In the genomic region with DNA sequence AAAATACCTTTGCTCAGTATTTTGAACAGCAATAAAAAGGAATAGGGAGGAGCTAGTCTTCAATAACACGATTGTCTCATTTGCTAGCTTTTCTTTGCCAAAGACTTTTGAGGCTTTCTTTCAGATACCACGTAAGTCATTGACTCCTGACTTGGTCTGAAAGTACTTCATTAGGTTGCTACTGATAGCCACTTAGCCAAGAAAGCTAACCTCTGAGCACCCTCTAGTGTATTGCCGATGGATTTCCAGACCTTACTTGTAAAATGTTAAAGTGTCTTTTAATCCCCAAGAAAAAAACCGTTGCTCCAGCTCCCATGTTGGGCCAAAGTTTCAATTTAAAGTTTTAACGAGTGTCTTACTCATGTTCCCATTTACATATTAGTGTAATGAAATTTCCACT, we compare ENCODE assay signal across 16 cellular contexts.
DNase-seq lines count a peak whose midpoint lies in the region; TF ChIP-seq lines count a peak whose summit lies in the region.
"Had no signal": no experiment of that assay in that cellular context is flagged by ENCODE, and none has a peak within 500 bp of the region (broad histone marks: within the 10 kb centered on the region; RNA-seq: fewer than 3 reads in every experiment).

No MANE protein-coding gene starts in this region.

- H3K9me3 Mint-ChIP-seq in activated CD4-positive, alpha-beta T cell treated with anti-CD3 and anti-CD28 coated beads, Interleukin-2, amount 10 ng/mL, durations not matched to agents 24 days and 14 days = no peaks in the 10 kb centered on the region
- H3K9me3 Mint-ChIP-seq: dendritic cell treated with granulocyte-macrophage colony-stimulating factor and Interleukin-4, amounts not matched to agents 40 ng/mL and 50 ng/mL, for 4 days; stimulated activated naive CD8-positive, alpha-beta T cell treated with anti-CD3 and anti-CD28 coated beads, Interleukin-15, amount 100 ng/mL, for 72 hours had no signal

- 0 out of 2 replicates have a peak overlapping the region, but pooled peaks have one; percentile 1 for H2AFZ ChIP-seq in OCI-LY3 (ENCODE audit: low read depth, low read length)
- H2AFZ ChIP-seq in fibroblast of lung (ENCODE audit: low read length) = no peak overlapping the region

- TF ChIP-seq CTCF in OCI-LY3 (IDR thresholded peaks at IDR 0.05; ENCODE audit: low read depth, low read length) (peak; percentile 44), fibroblast of lung (conservative IDR thresholded peaks at IDR 0.05 in 1 of 2, IDR thresholded peaks at IDR 0.05 in 1 of 2; ENCODE audit: low read depth in 1 of 2, low read length in 2 of 2) (no peak), transverse colon (IDR thresholded peaks at IDR 0.05) (peak in 4 of 5 experiments; percentile 5 to 24 (median 10))

- intact Hi-C loops in activated CD4-positive, alpha-beta T cell treated with anti-CD3 and anti-CD28 coated beads, Interleukin-2, amount 10 ng/mL, durations not matched to agents 24 days and 14 days (cut with micrococcal nuclease) = no loop called here
- intact Hi-C loops in transverse colon (cut with DNase I; ENCODE audit: low total_unique reads) = no loop called here

- H3K4me3 Mint-ChIP-seq in activated CD4-positive, alpha-beta T cell treated with anti-CD3 and anti-CD28 coated beads, Interleukin-2, amount 10 ng/mL, durations not matched to agents 24 days and 14 days = peak overlapping the region; percentile 18
- H3K4me3 Mint-ChIP-seq: dendritic cell treated with granulocyte-macrophage colony-stimulating factor and Interleukin-4, amounts not matched to agents 40 ng/mL and 50 ng/mL, for 4 days had no signal

- 35 to 75% methylated on average over 3 to 5 of the region's 5 CpGs for WGBS in transverse colon (ENCODE audit: low coverage in 1 of 2), 2 donors

- H3K79me2 ChIP-seq in OCI-LY3 (ENCODE audit: low read length) (no peaks in the 10 kb centered on the region), fibroblast of lung (ENCODE audit: control insufficient read depth, insufficient read depth, low read length) (no peaks in the 10 kb centered on the region)

- H3K36me3 ChIP-seq in OCI-LY3 (replicated peaks; ENCODE audit: low read depth, low read length) (no peaks in the 10 kb centered on the region), fibroblast of lung (ENCODE audit: control insufficient read depth, insufficient read depth, low read length) (no peaks in the 10 kb centered on the region), transverse colon (no peaks in the 10 kb centered on the region)

- TF ChIP-seq POLR2A in transverse colon (IDR thresholded peaks at IDR 0.05) = no peak

- H3K27ac ChIP-seq in OCI-LY3 (ENCODE audit: low read length) (no peak overlapping the region), fibroblast of lung (ENCODE audit: insufficient read depth, low read length) (no peak overlapping the region), transverse colon (peak overlapping the region; percentile 83 to 89 (median 84))

- H4K20me1 ChIP-seq in OCI-LY3 (ENCODE audit: insufficient read depth, low read length) = no peaks in the 10 kb centered on the region
- H4K20me1 ChIP-seq in fibroblast of lung (ENCODE audit: control insufficient read depth, extremely low read depth, insufficient read depth, low read length) = no peaks in the 10 kb centered on the region

- H3K4me1 Mint-ChIP-seq in activated CD4-positive, alpha-beta T cell treated with anti-CD3 and anti-CD28 coated beads, Interleukin-2, amount 10 ng/mL, durations not matched to agents 24 days and 14 days = peaks cover 44% of the 10 kb centered on the region

- no peaks in the 10 kb centered on the region for H3K27me3 Mint-ChIP-seq in activated CD4-positive, alpha-beta T cell treated with anti-CD3 and anti-CD28 coated beads, Interleukin-2, amount 10 ng/mL, durations not matched to agents 24 days and 14 days
- H3K27me3 Mint-ChIP-seq: dendritic cell treated with granulocyte-macrophage colony-stimulating factor and Interleukin-4, amounts not matched to agents 40 ng/mL and 50 ng/mL, for 4 days; stimulated activated naive CD8-positive, alpha-beta T cell treated with anti-CD3 and anti-CD28 coated beads, Interleukin-15, amount 100 ng/mL, for 72 hours had no signal

- H3K4me3 ChIP-seq in OCI-LY3 (ENCODE audit: low read length) (peak overlapping the region; percentile 39), fibroblast of lung (replicated peaks in 1 of 4; ENCODE audit: control extremely low read depth in 1 of 4, insufficient read depth in 1 of 4, low read depth in 3 of 4, low read length in 4 of 4) (no peak overlapping the region), transverse colon (peak overlapping the region in 3 of 4 donors; percentile 23 to 51 (median 36))
- H3K4me3 ChIP-seq: smooth muscle cell had no signal

- no peak overlapping the region for H3K27ac Mint-ChIP-seq in activated CD4-positive, alpha-beta T cell treated with anti-CD3 and anti-CD28 coated beads, Interleukin-2, amount 10 ng/mL, durations not matched to agents 24 days and 14 days
- H3K27ac Mint-ChIP-seq: dendritic cell treated with granulocyte-macrophage colony-stimulating factor and Interleukin-4, amounts not matched to agents 40 ng/mL and 50 ng/mL, for 4 days had no signal

- TF ChIP-seq EP300 in transverse colon (IDR thresholded peaks at IDR 0.05; ENCODE audit: low read depth) = no peak

- peaks cover 35% of the 10 kb centered on the region for H3K4me1 ChIP-seq in OCI-LY3 (ENCODE audit: low read length)
- H3K4me1 ChIP-seq in fibroblast of lung (ENCODE audit: control insufficient read depth, extremely low read depth, insufficient read depth, low read length) = no peaks in the 10 kb centered on the region
- peaks cover 0 to 30% (median 14%) of the 10 kb centered on the region in 4 donors for H3K4me1 ChIP-seq in transverse colon
- H3K4me1 ChIP-seq: Caco-2 had no signal

- no peaks in the 10 kb centered on the region for H3K27me3 ChIP-seq in OCI-LY3 (ENCODE audit: low read depth, low read length)
- no peaks in the 10 kb centered on the region for H3K27me3 ChIP-seq in fibroblast of lung (ENCODE audit: control insufficient read depth, insufficient read depth, low read length)
- H3K27me3 ChIP-seq in transverse colon = no peaks in the 10 kb centered on the region

- H3K4me2 ChIP-seq in OCI-LY3 (ENCODE audit: low read length) (peak overlapping the region; percentile 71), fibroblast of lung (ENCODE audit: extremely low read depth, insufficient read depth, low read length) (no peak overlapping the region)
- H3K4me2 ChIP-seq: smooth muscle cell had no signal

- H3K9ac ChIP-seq in OCI-LY3 (ENCODE audit: low read length) = peak overlapping the region; percentile 24
- no peak overlapping the region for H3K9ac ChIP-seq in fibroblast of lung (ENCODE audit: insufficient read depth, low read length)

- in situ Hi-C loops in transverse colon (cut with MboI; ENCODE audit: low pct_ligation_motif_present in 1 of 4, low pct_unique_long_range_greater_than_20kb in 1 of 4, low sequenced_read_pairs in 3 of 4) = loop anchor here in 3 of 4 donors (10.0 to 25.0 kb wide), 3 partner anchors 91 to 266 kb away; no protein-coding TSS in a partner anchor

- DNase-seq in activated CD4-positive, alpha-beta T cell treated with anti-CD3 and anti-CD28 coated beads, Interleukin-2, amount 10 ng/mL, durations not matched to agents 24 days and 14 days = no peak
- DNase-seq in activated CD4-positive, alpha-beta T cell treated with anti-CD3 and anti-CD28 coated beads, Interleukin-2, amount 50 U/mL, for 1 hour = no peak
- DNase-seq in fibroblast of lung (ENCODE audit: low read depth in 2 of 2) (peak; percentile 15 to 17), transverse colon (no peak), hepatic stellate cell (ENCODE audit: low spot score) (no peak), GOT3 (lab: John Stamatoyannopoulos, UW) (no peak), NCI-H510A treated with DMSO at 0.1 percent for 48 hours (lab: John Stamatoyannopoulos, UW) (no peak)
- DNase-seq: activated CD4-positive, alpha-beta T cell treated with anti-CD3 and anti-CD28 coated beads for 48 hours; aorta; Caco-2; NCI-H1105; occipital lobe; stimulated activated naive CD8-positive, alpha-beta T cell treated with anti-CD3 and anti-CD28 coated beads, Interleukin-15, amount 100 ng/mL, for 72 hours had no signal

- no peaks in the 10 kb centered on the region for H3K9me3 ChIP-seq in OCI-LY3 (ENCODE audit: insufficient read depth, low read length)
- H3K9me3 ChIP-seq in fibroblast of lung (ENCODE audit: control insufficient read depth, insufficient read depth, low read depth, low read length) = no peaks in the 10 kb centered on the region
- no peaks in the 10 kb centered on the region for H3K9me3 ChIP-seq in transverse colon
- H3K9me3 ChIP-seq: Caco-2 had no signal

- H3K36me3 Mint-ChIP-seq in activated CD4-positive, alpha-beta T cell treated with anti-CD3 and anti-CD28 coated beads, Interleukin-2, amount 10 ng/mL, durations not matched to agents 24 days and 14 days (ENCODE audit: low read depth) = no peaks in the 10 kb centered on the region

Comparison
In these comparisons a context has a peak if more than half of its experiments do, and no peak if none do; other contexts are left out.
1. DNase-seq: peak in fibroblast of lung (2 of 2); none in activated CD4-positive, alpha-beta T cell treated with anti-CD3 and anti-CD28 coated beads, Interleukin-2, amount 10 ng/mL, durations not matched to agents 24 days and 14 days (single experiment), activated CD4-positive, alpha-beta T cell treated with anti-CD3 and anti-CD28 coated beads, Interleukin-2, amount 50 U/mL, for 1 hour (single experiment), transverse colon (single experiment), hepatic stellate cell (single experiment), GOT3 (single experiment) and NCI-H510A treated with DMSO at 0.1 percent for 48 hours (single experiment).
2. H3K27ac ChIP-seq: peak in transverse colon (4 of 4); none in OCI-LY3 (single experiment) and fibroblast of lung (single experiment).
3. H3K4me3 ChIP-seq: peak in OCI-LY3 (single experiment) and transverse colon (3 of 4); none in fibroblast of lung (0 of 4).
4. CTCF ChIP-seq: peak in OCI-LY3 (single experiment) and transverse colon (4 of 5); none in fibroblast of lung (0 of 2).